In the genomic region with DNA sequence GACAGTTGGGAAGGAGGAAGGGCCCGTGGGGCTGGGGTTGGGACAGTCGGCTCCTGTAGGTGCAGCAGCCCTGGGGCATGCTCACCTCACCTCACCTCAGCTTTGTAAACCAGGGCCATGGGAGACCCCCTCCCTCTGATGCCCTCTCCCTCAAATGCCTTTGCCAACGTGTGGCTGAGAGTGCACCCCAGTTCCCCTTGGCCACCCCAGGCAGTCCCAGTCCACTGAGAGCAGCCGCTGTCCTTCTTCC, we compare ENCODE assay signal across 8 cellular contexts. TPM values are rescaled to one million over a fixed set of nuclear protein-coding genes. Genes with fewer than 3 reads are reported as not detected.
DNase-seq lines count a peak whose midpoint lies in the region; ATAC-seq and TF ChIP-seq lines count a peak whose summit lies in the region.

No MANE protein-coding gene starts in this region.

- H3K4me1 Mint-ChIP-seq in activated T-cell treated with anti-CD3 and anti-CD28 coated beads, Interleukin-2, amount 50 U/mL, for 72 hours (ENCODE audit: low read depth): peaks cover 47% of the 10 kb centered on the region

- peak overlapping the region; percentile 98 to 99 for H3K9ac ChIP-seq in liver (ENCODE audit: low read depth in 1 of 2, low read length in 2 of 2)

- TF ChIP-seq POLR2A in transverse colon (IDR thresholded peaks at IDR 0.05): no peak

- H3K36me3 Mint-ChIP-seq in activated T-cell treated with anti-CD3 and anti-CD28 coated beads, Interleukin-2, amount 50 U/mL, for 72 hours (ENCODE audit: insufficient read depth in 2 of 2): peaks cover 10 to 13% of the 10 kb centered on the region in 2 donors

- no peak for TF ChIP-seq RAD21 in liver (IDR thresholded peaks at IDR 0.05)

- no peak for TF ChIP-seq EP300 in transverse colon (IDR thresholded peaks at IDR 0.05; ENCODE audit: low read depth)

- H3K27me3 Mint-ChIP-seq in activated T-cell treated with anti-CD3 and anti-CD28 coated beads, Interleukin-2, amount 50 U/mL, for 72 hours (ENCODE audit: low read depth): no peaks in the 10 kb centered on the region

- peak in 1 of 2 donors; percentile 2 for ATAC-seq in activated T-cell treated with anti-CD3 and anti-CD28 coated beads, Interleukin-2, amount 50 U/mL, for 72 hours (replicated peaks in 1 of 2)
- no peak for ATAC-seq in HG02763 (IDR thresholded peaks at IDR 0.05; ENCODE audit: unreplicated experiment)
- ATAC-seq in HG03025 (IDR thresholded peaks at IDR 0.05; ENCODE audit: low FRiP score, unreplicated experiment): no peak

- intact Hi-C loops in transverse colon (cut with DNase I; ENCODE audit: low total_unique reads): loop anchor here (2.0 kb wide), 1 partner anchor 36 kb away; a partner anchor contains a TSS

- H3K27ac Mint-ChIP-seq in activated T-cell treated with anti-CD3 and anti-CD28 coated beads, Interleukin-2, amount 50 U/mL, for 72 hours: peak overlapping the region; percentile 100

- in situ Hi-C loops in transverse colon (cut with MboI; ENCODE audit: low pct_ligation_motif_present in 1 of 4, low pct_unique_long_range_greater_than_20kb in 1 of 4, low sequenced_read_pairs in 3 of 4): loop anchor here in 2 of 4 donors (5.0 to 10.0 kb wide), 3 partner anchors 54 to 94 kb away; no protein-coding TSS in a partner anchor

- H3K27ac ChIP-seq in angular gyrus (ENCODE audit: low read depth, low read length) (peak overlapping the region; percentile 100), liver (ENCODE audit: low read depth in 1 of 2, low read length in 2 of 2) (peak overlapping the region; percentile 99 to 100), transverse colon (peak overlapping the region; percentile 100)

- H3K4me1 ChIP-seq in liver (ENCODE audit: control insufficient read depth in 4 of 4, insufficient read depth in 4 of 4, low read length in 3 of 4): peaks cover 11 to 39% (median 23%) of the 10 kb centered on the region in 4 donors
- peaks cover 39 to 63% (median 59%) of the 10 kb centered on the region in 4 donors for H3K4me1 ChIP-seq in transverse colon

- TF ChIP-seq CTCF in liver (IDR thresholded peaks at IDR 0.05; ENCODE audit: low read depth, low read length, missing input control) (no peak), transverse colon (IDR thresholded peaks at IDR 0.05) (no peak)

- no peak for DNase-seq in activated T-cell treated with anti-CD3 and anti-CD28 coated beads, Interleukin-2, amount 50 U/mL, for 72 hours
- no peak for DNase-seq in activated T-cell treated with anti-CD3 and anti-CD28 coated beads, Interleukin-2, amount 50 U/mL, for 1 hour
- no peak for DNase-seq in transverse colon
- no peak for DNase-seq in globus pallidus (ENCODE audit: low spot score)

- WGBS in liver: 2% methylated on average over 4 of the region's 4 CpGs
- 5 to 8% methylated on average over 2 to 4 of the region's 4 CpGs for WGBS in transverse colon (ENCODE audit: low coverage in 1 of 2), 2 donors

- H3K9me3 Mint-ChIP-seq in activated T-cell treated with anti-CD3 and anti-CD28 coated beads, Interleukin-2, amount 50 U/mL, for 72 hours: peaks cover 0 to 2% of the 10 kb centered on the region in 2 donors

- H3K36me3 ChIP-seq in liver (ENCODE audit: control insufficient read depth in 4 of 4, insufficient read depth in 3 of 4, low read depth in 1 of 4, low read length in 3 of 4) (peaks cover 0 to 2% (median 0%) of the 10 kb centered on the region in 4 donors), transverse colon (no peaks in the 10 kb centered on the region)

- H3K27me3 ChIP-seq in liver (ENCODE audit: control insufficient read depth in 4 of 4, insufficient read depth in 4 of 4, low read length in 3 of 4): no peaks in the 10 kb centered on the region
- no peaks in the 10 kb centered on the region for H3K27me3 ChIP-seq in transverse colon

- H3K4me3 Mint-ChIP-seq in activated T-cell treated with anti-CD3 and anti-CD28 coated beads, Interleukin-2, amount 50 U/mL, for 72 hours: peak overlapping the region; percentile 88 to 99

- H3K4me3 ChIP-seq in liver (ENCODE audit: low read depth in 1 of 3, low read length in 3 of 3) (peak overlapping the region in 2 of 3 donors; percentile 10 to 31), transverse colon (peak overlapping the region in 3 of 4 donors; percentile 1 to 81 (median 36))

- H3K9me3 ChIP-seq in liver (ENCODE audit: control insufficient read depth in 4 of 4, low read length in 3 of 4): no peaks in the 10 kb centered on the region
- H3K9me3 ChIP-seq in transverse colon: no peaks in the 10 kb centered on the region

TF ChIP-seq in liver, 16 proteins besides CTCF, POLR2A, EP300 and RAD21:
- TF ChIP-seq, protein P1, sequence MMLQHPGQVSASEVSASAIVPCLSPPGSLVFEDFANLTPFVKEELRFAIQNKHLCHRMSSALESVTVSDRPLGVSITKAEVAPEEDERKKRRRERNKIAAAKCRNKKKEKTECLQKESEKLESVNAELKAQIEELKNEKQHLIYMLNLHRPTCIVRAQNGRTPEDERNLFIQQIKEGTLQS (IDR thresholded peaks at IDR 0.05): no peak
- TF ChIP-seq, protein P2, sequence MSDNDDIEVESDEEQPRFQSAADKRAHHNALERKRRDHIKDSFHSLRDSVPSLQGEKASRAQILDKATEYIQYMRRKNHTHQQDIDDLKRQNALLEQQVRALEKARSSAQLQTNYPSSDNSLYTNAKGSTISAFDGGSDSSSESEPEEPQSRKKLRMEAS (IDR thresholded peaks at IDR 0.05): no peak
- TF ChIP-seq HNF4A (conservative IDR thresholded peaks at IDR 0.05) (no peak), JUND (IDR thresholded peaks at IDR 0.05) (no peak), RXRA (IDR thresholded peaks at IDR 0.05) (no peak), YY1 (IDR thresholded peaks at IDR 0.05) (no peak), HNF4G (IDR thresholded peaks at IDR 0.05) (no peak), SP1 (IDR thresholded peaks at IDR 0.05) (no peak), FOXA1 (IDR thresholded peaks at IDR 0.05) (no peak), TAF1 (conservative IDR thresholded peaks at IDR 0.05) (no peak), EGR1 (IDR thresholded peaks at IDR 0.05; ENCODE audit: low read depth in 2 of 2) (no peak), NR2F2 (IDR thresholded peaks at IDR 0.05) (no peak), FOXA2 (IDR thresholded peaks at IDR 0.05) (no peak), GABPA (IDR thresholded peaks at IDR 0.05 in 1 of 2, conservative IDR thresholded peaks at IDR 0.05 in 1 of 2) (no peak)
- TF ChIP-seq, protein P3, sequence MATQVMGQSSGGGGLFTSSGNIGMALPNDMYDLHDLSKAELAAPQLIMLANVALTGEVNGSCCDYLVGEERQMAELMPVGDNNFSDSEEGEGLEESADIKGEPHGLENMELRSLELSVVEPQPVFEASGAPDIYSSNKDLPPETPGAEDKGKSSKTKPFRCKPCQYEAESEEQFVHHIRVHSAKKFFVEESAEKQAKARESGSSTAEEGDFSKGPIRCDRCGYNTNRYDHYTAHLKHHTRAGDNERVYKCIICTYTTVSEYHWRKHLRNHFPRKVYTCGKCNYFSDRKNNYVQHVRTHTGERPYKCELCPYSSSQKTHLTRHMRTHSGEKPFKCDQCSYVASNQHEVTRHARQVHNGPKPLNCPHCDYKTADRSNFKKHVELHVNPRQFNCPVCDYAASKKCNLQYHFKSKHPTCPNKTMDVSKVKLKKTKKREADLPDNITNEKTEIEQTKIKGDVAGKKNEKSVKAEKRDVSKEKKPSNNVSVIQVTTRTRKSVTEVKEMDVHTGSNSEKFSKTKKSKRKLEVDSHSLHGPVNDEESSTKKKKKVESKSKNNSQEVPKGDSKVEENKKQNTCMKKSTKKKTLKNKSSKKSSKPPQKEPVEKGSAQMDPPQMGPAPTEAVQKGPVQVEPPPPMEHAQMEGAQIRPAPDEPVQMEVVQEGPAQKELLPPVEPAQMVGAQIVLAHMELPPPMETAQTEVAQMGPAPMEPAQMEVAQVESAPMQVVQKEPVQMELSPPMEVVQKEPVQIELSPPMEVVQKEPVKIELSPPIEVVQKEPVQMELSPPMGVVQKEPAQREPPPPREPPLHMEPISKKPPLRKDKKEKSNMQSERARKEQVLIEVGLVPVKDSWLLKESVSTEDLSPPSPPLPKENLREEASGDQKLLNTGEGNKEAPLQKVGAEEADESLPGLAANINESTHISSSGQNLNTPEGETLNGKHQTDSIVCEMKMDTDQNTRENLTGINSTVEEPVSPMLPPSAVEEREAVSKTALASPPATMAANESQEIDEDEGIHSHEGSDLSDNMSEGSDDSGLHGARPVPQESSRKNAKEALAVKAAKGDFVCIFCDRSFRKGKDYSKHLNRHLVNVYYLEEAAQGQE (IDR thresholded peaks at IDR 0.05): no peak

RNA-seq across cellular contexts. Expression of a gene that starts 4.2 kb away (rescaled TPM):
- 1,000 to 10,000 TPM in 1 of 2 donors, 100 to 1,000 TPM in 1; 678 to 1,151 TPM for total RNA-seq in activated T-cell treated with anti-CD3 and anti-CD28 coated beads, Interleukin-2, amount 50 U/mL, for 72 hours
- total RNA-seq in liver: 1,000 to 10,000 TPM in 1 of 2 donors, 10 to 100 TPM in 1; 29.6 to 1,968 TPM
- polyA plus RNA-seq in liver: 100 to 1,000 TPM in 1 of 2 donors, 10 to 100 TPM in 1; 50.2 to 111 TPM
- 100 to 1,000 TPM; 370 to 782 (median 680) TPM for total RNA-seq in transverse colon

RNA-seq across cellular contexts. Expression of a gene that starts 31.9 kb away (rescaled TPM):
- total RNA-seq in activated T-cell treated with anti-CD3 and anti-CD28 coated beads, Interleukin-2, amount 50 U/mL, for 72 hours: 10 to 100 TPM; 43.5 to 47.2 TPM
- 10 to 100 TPM; 20.7 to 22.8 TPM for total RNA-seq in liver
- polyA plus RNA-seq in liver: 1 to 10 TPM; 2.8 to 9.4 TPM
- total RNA-seq in transverse colon: 100 to 1,000 TPM in 3 of 4 donors, 10 to 100 TPM in 1; 64.3 to 164 (median 128) TPM

RNA-seq across cellular contexts. Expression of a gene that starts 35.9 kb away (rescaled TPM):
- 10 to 100 TPM; 16.4 to 18.8 TPM for total RNA-seq in activated T-cell treated with anti-CD3 and anti-CD28 coated beads, Interleukin-2, amount 50 U/mL, for 72 hours
- total RNA-seq in liver (1 to 10 TPM; 5.1 to 6.8 TPM), transverse colon (1 to 10 TPM; 2.2 to 5.6 (median 5.2) TPM)
- polyA plus RNA-seq in liver: 1 to 10 TPM; 4.5 to 5.6 TPM
